ENCODE assay signal across 1 cellular context in the genomic region with DNA sequence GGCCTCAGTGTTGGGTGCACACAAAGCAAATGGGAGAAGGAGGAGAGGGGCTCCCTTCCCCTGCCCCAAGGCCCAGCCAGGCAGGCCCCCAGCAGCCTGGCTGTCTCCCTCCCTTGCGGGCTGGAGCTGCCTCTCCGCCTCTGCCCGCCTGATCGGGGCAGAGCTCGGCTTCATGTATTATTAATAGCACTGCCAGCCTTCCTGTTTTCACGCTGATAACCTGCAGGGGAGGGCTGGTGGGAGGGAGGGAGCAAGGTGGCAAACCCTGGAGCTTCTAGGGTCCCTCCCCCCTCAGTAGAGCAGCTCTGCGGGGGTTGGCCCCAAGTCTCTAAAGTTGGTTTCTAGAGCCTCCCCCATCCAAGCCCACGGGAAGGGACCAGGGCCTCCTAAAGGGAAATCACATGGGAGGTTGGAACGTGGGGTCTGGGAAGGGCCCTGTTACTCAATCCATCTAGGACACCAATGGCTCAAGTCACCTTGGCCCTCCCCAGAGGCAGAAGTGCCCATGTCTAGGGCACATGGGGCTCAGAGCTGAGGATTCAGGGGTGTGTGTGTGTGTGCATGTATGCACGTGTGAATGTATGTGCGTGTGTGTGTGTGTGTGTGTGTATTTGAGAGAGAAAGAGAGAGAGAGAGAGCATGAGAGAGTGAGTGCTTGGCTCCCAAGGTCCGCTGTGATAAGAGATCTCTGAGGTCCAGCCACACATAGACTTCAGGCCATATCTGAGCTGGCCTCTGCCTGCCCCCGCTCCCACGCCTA.
A peak's percentile ranks its signal among the peaks of the same experiment; 100 is the strongest.
TF ChIP-seq lines count a peak whose summit lies in the region.

No MANE protein-coding gene starts in this region.

TF ChIP-seq in HepG2, 621 proteins besides CTCF, POLR2A, EP300 and RAD21:
- TF ChIP-seq PHF5A (CRISPR knock-in tag; IDR thresholded peaks at IDR 0.05; ENCODE audit: low read depth, unreplicated experiment): no peak
- TF ChIP-seq ZNF232 (CRISPR knock-in tag; IDR thresholded peaks at IDR 0.05; ENCODE audit: borderline replicate concordance): no peak
- TF ChIP-seq ZC3H4 (CRISPR knock-in tag; IDR thresholded peaks at IDR 0.05; ENCODE audit: borderline replicate concordance): no peak
- TF ChIP-seq MNT (IDR thresholded peaks at IDR 0.05): peak; percentile 32; the same call in 1 of the 2 replicates
- no peak for TF ChIP-seq POGK (CRISPR knock-in tag; conservative IDR thresholded peaks at IDR 0.05)
